ENCODE assay signal across 1 cellular context in genomic region chr6:40249935-40250334, GRCh38.
TF ChIP-seq lines count a peak whose summit lies in the region.

No MANE protein-coding gene starts in this region.

TF ChIP-seq in HepG2, 621 proteins besides CTCF, POLR2A, EP300 and RAD21 (continued from another document):
- no peak for TF ChIP-seq ZNF749 (CRISPR knock-in tag; IDR thresholded peaks at IDR 0.05; ENCODE audit: borderline replicate concordance)
